In genomic region chr2:223642496-223642895, GRCh38 we compare ENCODE assay signal across 31 cellular contexts. TPM values are rescaled to one million over a fixed set of nuclear protein-coding genes. Genes with fewer than 3 reads are reported as not detected.
DNase-seq lines count a peak whose midpoint lies in the region; ATAC-seq and TF ChIP-seq lines count a peak whose summit lies in the region.
"Had no signal": no experiment of that assay in that cellular context is flagged by ENCODE, and none has a peak within 500 bp of the region (broad histone marks: within the 10 kb centered on the region; RNA-seq: fewer than 3 reads in every experiment).

No MANE protein-coding gene starts in this region.

- DNase-seq in MCF 10A (ENCODE audit: unreplicated experiment) (peak; percentile 13), breast epithelium (ENCODE audit: low spot score in 2 of 2) (no peak), SKM-1 treated with dmso at 0.1 percent for 144 hours (lab: John Stamatoyannopoulos, UW; ENCODE audit: unreplicated experiment) (peak; percentile 24), fibroblast of mammary gland (ENCODE audit: low read depth) (peak; percentile 31), stromal cell of bone marrow (ENCODE audit: low read depth) (peak; percentile 41), RWPE1 (ENCODE audit: low spot score) (no peak)
- no peak for DNase-seq in effector memory CD8-positive, alpha-beta T cell
- DNase-seq: 8988T; activated B cell treated with CpG ODN at 0.5 μM for 24 hours; activated CD4-positive, alpha-beta T cell treated with anti-CD3 and anti-CD28 coated beads, Interleukin-2, amount 50 U/mL, for 4 hours; activated naive CD4-positive, alpha-beta T cell treated with anti-CD3 and anti-CD28 coated beads for 36 hours; amygdala; CD8-positive, alpha-beta T cell; effector memory CD4-positive, alpha-beta T cell; GOT3; natural killer cell; NCI-H1436; NCI-H774; OCI-M1; retina; small intestine; stimulated activated CD8-positive, alpha-beta memory T cell treated with anti-CD3 and anti-CD28 coated beads, Interleukin-4, amount 100 ng/mL, for 48 hours; SW 1271; T-helper 9 cell had no signal

- TF ChIP-seq POLR2A in breast epithelium (IDR thresholded peaks at IDR 0.05) = no peak

- ATAC-seq in HG02642 (IDR thresholded peaks at IDR 0.05; ENCODE audit: poor library complexity, unreplicated experiment) = no peak
- no peak for ATAC-seq in effector memory CD8-positive, alpha-beta T cell (replicated peaks)
- ATAC-seq: CD8-positive, alpha-beta T cell; natural killer cell had no signal

- intact Hi-C loops in MCF 10A (cut with micrococcal nuclease) = no loop called here
- intact Hi-C loops in breast epithelium (cut with DNase I; ENCODE audit: low total_unique reads) = no loop called here

- no peaks in the 10 kb centered on the region for H3K36me3 Mint-ChIP-seq in MCF 10A (ENCODE audit: insufficient read depth, unreplicated experiment)
- no peaks in the 10 kb centered on the region for H3K36me3 Mint-ChIP-seq in effector memory CD8-positive, alpha-beta T cell (ENCODE audit: insufficient read depth)
- H3K36me3 Mint-ChIP-seq: CD8-positive, alpha-beta T cell; natural killer cell had no signal

- H3K9me3 Mint-ChIP-seq in MCF 10A (ENCODE audit: unreplicated experiment) = no peaks in the 10 kb centered on the region
- H3K9me3 Mint-ChIP-seq in effector memory CD8-positive, alpha-beta T cell = peaks cover 0 to 2% of the 10 kb centered on the region in 2 donors
- H3K9me3 Mint-ChIP-seq: activated naive CD4-positive, alpha-beta T cell treated with anti-CD3 and anti-CD28 coated beads for 36 hours; CD8-positive, alpha-beta T cell; natural killer cell had no signal

- POLR2A ChIA-PET in MCF 10A (lab: Yijun Ruan, JAX) (interaction anchor here (0.6 kb wide), 1 partner anchor 591 kb away, joined by 3 read pairs; the partner anchor contains the start of gene KCNE4), RWPE1 (lab: Yijun Ruan, JAX; ENCODE audit: low non-redundant PET) (no interaction called here)

- TF ChIP-seq CTCF in MCF 10A (IDR thresholded peaks at IDR 0.05; ENCODE audit: unreplicated experiment) = no peak
- TF ChIP-seq CTCF in breast epithelium (IDR thresholded peaks at IDR 0.05) = no peak
- no peak for TF ChIP-seq CTCF in fibroblast of mammary gland (conservative IDR thresholded peaks at IDR 0.05; ENCODE audit: control insufficient read depth, insufficient read depth, low read depth, low read length)
- TF ChIP-seq CTCF in RWPE1 (conservative IDR thresholded peaks at IDR 0.05; ENCODE audit: low read depth) = no peak

- H3K4me3 ChIP-seq in breast epithelium (no peak overlapping the region), fibroblast of mammary gland (ENCODE audit: control insufficient read depth, low read depth, low read length) (no peak overlapping the region)
- H3K4me3 ChIP-seq: coronary artery, esophagus muscularis mucosa, tibial nerve had no signal

- no TSS peak for BruUV-seq in MCF 10A (replicated peaks; lab: Mats Ljungman, UMichigan)

- no peak overlapping the region for H3K4me3 Mint-ChIP-seq in MCF 10A (ENCODE audit: unreplicated experiment)
- H3K4me3 Mint-ChIP-seq in effector memory CD8-positive, alpha-beta T cell = no peak overlapping the region
- H3K4me3 Mint-ChIP-seq: activated B cell treated with CpG ODN at 0.5 μM for 24 hours; activated naive CD4-positive, alpha-beta T cell treated with anti-CD3 and anti-CD28 coated beads for 36 hours; B cell; CD8-positive, alpha-beta T cell; natural killer cell had no signal

- H3K36me3 ChIP-seq in breast epithelium = no peaks in the 10 kb centered on the region
- H3K36me3 ChIP-seq: esophagus muscularis mucosa, tibial nerve had no signal

- no peak overlapping the region for H3K27ac Mint-ChIP-seq in MCF 10A (ENCODE audit: low read depth, unreplicated experiment)
- no peak overlapping the region for H3K27ac Mint-ChIP-seq in effector memory CD8-positive, alpha-beta T cell
- H3K27ac Mint-ChIP-seq: activated B cell treated with CpG ODN at 0.5 μM for 24 hours; activated naive CD4-positive, alpha-beta T cell treated with anti-CD3 and anti-CD28 coated beads for 36 hours; B cell; CD8-positive, alpha-beta T cell; natural killer cell had no signal

- no peaks in the 10 kb centered on the region for H3K9me3 ChIP-seq in breast epithelium
- H3K9me3 ChIP-seq: esophagus muscularis mucosa, tibial nerve had no signal

- CTCF ChIA-PET in MCF 10A (lab: Yijun Ruan, JAX) (interaction anchor here (0.6 to 1.3 kb wide), 3 partner anchors 33 to 498 kb away, joined by 3 to 4 read pairs (median 3); partner anchors contain the start of gene SCG2), RWPE1 (lab: Yijun Ruan, JAX) (no interaction called here)

- no peaks in the 10 kb centered on the region for H3K27me3 Mint-ChIP-seq in MCF 10A (ENCODE audit: insufficient read depth, unreplicated experiment)
- H3K27me3 Mint-ChIP-seq in effector memory CD8-positive, alpha-beta T cell = peaks cover 10 to 18% of the 10 kb centered on the region in 2 donors

- no peaks in the 10 kb centered on the region for H3K4me1 ChIP-seq in breast epithelium
- H3K4me1 ChIP-seq: tibial nerve had no signal

- no peaks in the 10 kb centered on the region for H3K4me1 Mint-ChIP-seq in MCF 10A (ENCODE audit: insufficient read depth, unreplicated experiment)
- no peaks in the 10 kb centered on the region for H3K4me1 Mint-ChIP-seq in effector memory CD8-positive, alpha-beta T cell (ENCODE audit: low read depth in 2 of 2)
- H3K4me1 Mint-ChIP-seq: activated B cell treated with CpG ODN at 0.5 μM for 24 hours, B cell, natural killer cell had no signal

- H3K27ac ChIP-seq in breast epithelium = no peak overlapping the region
- H3K27ac ChIP-seq in RWPE1 = no peak overlapping the region
- H3K27ac ChIP-seq: esophagus muscularis mucosa, tibial nerve had no signal

- H3K27me3 ChIP-seq in breast epithelium = no peaks in the 10 kb centered on the region
- H3K27me3 ChIP-seq: esophagus muscularis mucosa, tibial nerve had no signal

RNA-seq across cellular contexts. Expression of gene SCG2, which starts 40.3 kb away (rescaled TPM):
- total RNA-seq in MCF 10A (2022) (0.52 and 0.84 TPM in 2 replicates), breast epithelium (under 1 TPM in 2 of 3 donors, not detected in 1; 0.32 to 0.66 TPM)
- total RNA-seq: activated naive CD4-positive, alpha-beta T cell treated with anti-CD3 and anti-CD28 coated beads for 36 hours; CD8-positive, alpha-beta T cell; HT-29; liver had no signal

Comparison
In these comparisons a context has a peak if more than half of its experiments do, and no peak if none do; other contexts are left out.
1. DNase-seq: peak in MCF 10A (single experiment), SKM-1 treated with dmso at 0.1 percent for 144 hours (single experiment), fibroblast of mammary gland (single experiment) and stromal cell of bone marrow (single experiment); none in breast epithelium (0 of 2), RWPE1 (single experiment) and effector memory CD8-positive, alpha-beta T cell (0 of 3).